In genomic region chr7:87426160-87426559, GRCh38 we compare ENCODE assay signal across 1 cellular context.
TF ChIP-seq lines count a peak whose summit lies in the region.

No MANE protein-coding gene starts in this region.

TF ChIP-seq in GM12878, 131 proteins besides CTCF, POLR2A, EP300 and RAD21 (continued from another document):
- TF ChIP-seq ZBTB40 (IDR thresholded peaks at IDR 0.05; ENCODE audit: borderline replicate concordance) (no peak), SUPT20H (IDR thresholded peaks at IDR 0.05; ENCODE audit: borderline replicate concordance, control insufficient read depth, low read depth, low read length) (no peak), CREB1 (IDR thresholded peaks at IDR 0.05; ENCODE audit: low read depth) (no peak), SMC3 (IDR thresholded peaks at IDR 0.05; ENCODE audit: borderline replicate concordance, low read length) (no peak), USF2 (IDR thresholded peaks at IDR 0.05; ENCODE audit: borderline replicate concordance, low read depth, low read length) (no peak), ZBTB4 (CRISPR knock-in tag; IDR thresholded peaks at IDR 0.05) (no peak)
TF ChIP-seq in GM12878: peak in this region for 0.
